In the genomic region with DNA sequence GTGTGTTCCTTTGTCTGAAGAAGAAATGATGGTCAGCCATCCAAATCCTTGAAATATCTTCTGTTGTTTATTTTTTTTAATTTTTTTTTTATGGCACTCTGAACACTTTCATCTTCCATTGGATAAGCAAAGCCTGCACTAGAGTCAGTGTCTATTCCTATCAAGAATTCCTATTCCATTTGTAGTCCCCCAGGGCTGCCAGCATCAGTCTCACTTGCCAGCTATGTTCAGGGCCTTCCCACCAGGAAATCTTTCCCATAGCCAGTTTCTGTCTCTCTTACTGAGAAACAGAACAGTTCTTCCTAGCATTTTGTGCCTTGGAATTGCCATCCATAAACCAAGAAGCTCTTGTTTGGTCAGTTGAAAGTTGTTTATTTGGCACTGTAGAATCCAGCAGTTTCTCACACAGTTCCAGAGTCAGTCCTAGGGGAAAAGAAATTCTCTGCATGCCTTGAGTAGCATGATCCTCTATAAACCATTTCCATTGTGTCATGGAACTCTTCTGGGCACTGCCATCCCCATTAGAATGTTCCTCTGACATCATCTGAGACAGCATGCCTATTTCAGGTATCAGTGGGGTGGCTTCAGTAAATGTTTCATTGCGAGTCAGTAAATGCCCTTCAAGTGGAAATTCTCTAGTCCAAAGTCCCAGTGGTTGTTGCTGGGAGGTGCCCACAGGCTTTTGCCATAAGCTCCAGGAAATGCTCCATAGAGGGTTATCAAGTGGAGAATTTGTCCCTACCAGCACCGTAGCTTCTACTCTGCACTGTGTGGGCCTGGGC, we compare ENCODE assay signal across 30 cellular contexts. TPM values are rescaled to one million over a fixed set of nuclear protein-coding genes. Genes with fewer than 3 reads are reported as not detected.
DNase-seq lines count a peak whose midpoint lies in the region; ATAC-seq and TF ChIP-seq lines count a peak whose summit lies in the region.
"Had no signal": no experiment of that assay in that cellular context is flagged by ENCODE, and none has a peak within 500 bp of the region (broad histone marks: within the 10 kb centered on the region; RNA-seq: fewer than 3 reads in every experiment).

No MANE protein-coding gene starts in this region.

- peak overlapping the region; percentile 91 for H3K27ac Mint-ChIP-seq in type B pancreatic cell
- H3K27ac Mint-ChIP-seq: activated CD8-positive, alpha-beta T cell treated with anti-CD3 and anti-CD28 coated beads for 36 hours; activated naive CD8-positive, alpha-beta T cell treated with anti-CD3 and anti-CD28 coated beads, Interleukin-2, amount 50 U/mL, for 24 hours; effector memory CD8-positive, alpha-beta T cell; nephron; T-cell had no signal

- H3K4me3 ChIP-seq in heart left ventricle (no peak overlapping the region), right cardiac atrium (ENCODE audit: low read length) (no peak overlapping the region), colonic mucosa (no peak overlapping the region), mesenchymal stem cell (ENCODE audit: insufficient read depth in 1 of 2, low read depth in 1 of 2, low read length in 2 of 2) (no peak overlapping the region), thyroid gland (replicated peaks in 1 of 3) (no peak overlapping the region)
- H3K4me3 ChIP-seq: body of pancreas, esophagus squamous epithelium, pancreas, sigmoid colon, upper lobe of left lung had no signal

- H2AK5ac ChIP-seq in mesenchymal stem cell (ENCODE audit: low read length, severe bottlenecking) = no peak overlapping the region

- no peak overlapping the region for H3K4ac ChIP-seq in mesenchymal stem cell (ENCODE audit: low read depth in 1 of 2, low read length in 2 of 2)

- peaks cover 12% of the 10 kb centered on the region for H3K36me3 Mint-ChIP-seq in type B pancreatic cell

- no peak overlapping the region for H3K4me2 ChIP-seq in mesenchymal stem cell (ENCODE audit: low read length, poor library complexity, severe bottlenecking)

- no peak overlapping the region for H4K91ac ChIP-seq in mesenchymal stem cell (ENCODE audit: low read length)

- H4K8ac ChIP-seq in mesenchymal stem cell (ENCODE audit: low read length) = no peak overlapping the region

- no peak overlapping the region for H3K27ac ChIP-seq in heart left ventricle
- no peak overlapping the region for H3K27ac ChIP-seq in right cardiac atrium (ENCODE audit: low read length)
- peak overlapping the region; percentile 69 for H3K27ac ChIP-seq in colonic mucosa
- H3K27ac ChIP-seq in mesenchymal stem cell (ENCODE audit: low read length, poor library complexity, severe bottlenecking) = no peak overlapping the region
- no peak overlapping the region for H3K27ac ChIP-seq in thyroid gland
- H3K27ac ChIP-seq: body of pancreas, pancreas, upper lobe of left lung had no signal

- no peak for TF ChIP-seq CTCF in heart left ventricle (IDR thresholded peaks at IDR 0.05)
- no peak for TF ChIP-seq CTCF in colonic mucosa (IDR thresholded peaks at IDR 0.05)
- no peak for TF ChIP-seq CTCF in type B pancreatic cell (conservative IDR thresholded peaks at IDR 0.05)
- TF ChIP-seq CTCF in thyroid gland (IDR thresholded peaks at IDR 0.05) = no peak

- no peaks in the 10 kb centered on the region for H3K27me3 ChIP-seq in heart left ventricle
- no peaks in the 10 kb centered on the region for H3K27me3 ChIP-seq in right cardiac atrium (ENCODE audit: control insufficient read depth, insufficient read depth)
- H3K27me3 ChIP-seq in colonic mucosa = no peaks in the 10 kb centered on the region
- no peaks in the 10 kb centered on the region for H3K27me3 ChIP-seq in mesenchymal stem cell (ENCODE audit: control insufficient read depth in 1 of 2, insufficient read depth in 1 of 2, low read length in 2 of 2)
- no peaks in the 10 kb centered on the region for H3K27me3 ChIP-seq in thyroid gland
- H3K27me3 ChIP-seq: BE2C, body of pancreas, esophagus squamous epithelium, pancreas, sigmoid colon, upper lobe of left lung had no signal

- intact Hi-C loops in heart left ventricle (cut with DNase I) = no loop called here
- intact Hi-C loops in right cardiac atrium (cut with DNase I) = no loop called here
- intact Hi-C loops in colonic mucosa (cut with DNase I) = no loop called here
- intact Hi-C loops in thyroid gland (cut with DNase I) = no loop called here

- H3K4me1 ChIP-seq in heart left ventricle (no peaks in the 10 kb centered on the region), right cardiac atrium (ENCODE audit: control insufficient read depth, insufficient read depth, low read length) (no peaks in the 10 kb centered on the region), colonic mucosa (no peaks in the 10 kb centered on the region), mesenchymal stem cell (ENCODE audit: control insufficient read depth, insufficient read depth, low read depth, low read length) (no peaks in the 10 kb centered on the region), thyroid gland (no peaks in the 10 kb centered on the region)
- H3K4me1 ChIP-seq: BE2C, body of pancreas, pancreas, upper lobe of left lung had no signal

- H2BK5ac ChIP-seq in mesenchymal stem cell (ENCODE audit: low read depth, low read length, poor library complexity, severe bottlenecking) = no peak overlapping the region

- TF ChIP-seq POLR2A in heart left ventricle (IDR thresholded peaks at IDR 0.05) (no peak), thyroid gland (IDR thresholded peaks at IDR 0.05) (no peak)

- no peak for DNase-seq in heart left ventricle
- DNase-seq in right cardiac atrium = no peak
- peak; percentile 55 for DNase-seq in colonic mucosa
- peak; percentile 9 for DNase-seq in mesenchymal stem cell
- DNase-seq in type B pancreatic cell (ENCODE audit: extremely low spot score, unreplicated experiment) = no peak
- DNase-seq in thyroid gland = no peak
- no peak for DNase-seq in ACHN
- DNase-seq: 8988T; activated CD8-positive, alpha-beta T cell treated with anti-CD3 and anti-CD28 coated beads for 36 hours; activated gamma-delta T cell; activated naive CD8-positive, alpha-beta T cell treated with anti-CD3 and anti-CD28 coated beads, Interleukin-2, amount 50 U/mL, for 24 hours; activated T-cell treated with anti-CD3 and anti-CD28 coated beads for 4 hours; BE2C; body of pancreas; DMS153; effector memory CD8-positive, alpha-beta T cell; esophagus squamous epithelium; KBM-7; NCI-H1436 treated with DMSO at 0.1 percent for 48 hours; NCI-H446 treated with DMSO at 0.1 percent for 48 hours; pancreas; PC-3; SIG-M5; sigmoid colon; stimulated activated naive CD8-positive, alpha-beta T cell treated with anti-CD3 and anti-CD28 coated beads, Interleukin-15, amount 100 ng/mL, for 72 hours; T-cell; upper lobe of left lung had no signal

- H3K27me3 Mint-ChIP-seq in type B pancreatic cell = no peaks in the 10 kb centered on the region

- peak overlapping the region in 1 of 2 donors; percentile 34 for H3K9ac ChIP-seq in colonic mucosa (ENCODE audit: low read depth in 2 of 2, low read length in 2 of 2)
- no peak overlapping the region for H3K9ac ChIP-seq in mesenchymal stem cell (ENCODE audit: low read length)

- in situ Hi-C loops in ACHN (cut with HindIII; ENCODE audit: low pct_ligation_motif_present, low pct_unique_long_range_greater_than_20kb, low sequenced_read_pairs) = no loop called here

- H3K4me3 Mint-ChIP-seq in type B pancreatic cell = no peak overlapping the region
- H3K4me3 Mint-ChIP-seq: activated CD8-positive, alpha-beta T cell treated with anti-CD3 and anti-CD28 coated beads for 36 hours; activated naive CD8-positive, alpha-beta T cell treated with anti-CD3 and anti-CD28 coated beads, Interleukin-2, amount 50 U/mL, for 24 hours; effector memory CD8-positive, alpha-beta T cell; nephron; stimulated activated naive CD8-positive, alpha-beta T cell treated with anti-CD3 and anti-CD28 coated beads, Interleukin-15, amount 100 ng/mL, for 72 hours; T-cell had no signal

- H3K9me3 ChIP-seq in heart left ventricle = peaks cover 0 to 11% (median 0%) of the 10 kb centered on the region in 12 donors
- H3K9me3 ChIP-seq in right cardiac atrium (ENCODE audit: control insufficient read depth, low read length) = no peaks in the 10 kb centered on the region
- H3K9me3 ChIP-seq in colonic mucosa = no peaks in the 10 kb centered on the region
- peaks cover 10% of the 10 kb centered on the region for H3K9me3 ChIP-seq in mesenchymal stem cell (ENCODE audit: control insufficient read depth, low read length)
- H3K9me3 ChIP-seq in thyroid gland = no peaks in the 10 kb centered on the region
- H3K9me3 ChIP-seq: BE2C, body of pancreas, esophagus squamous epithelium, pancreas, sigmoid colon, upper lobe of left lung had no signal

- WGBS in heart left ventricle, 4 donors = 72 to 82% (median 79%) methylated on average over 2 of the region's 2 CpGs
- WGBS in right cardiac atrium = 77% methylated on average over 2 of the region's 2 CpGs
- 89% methylated on average over 2 of the region's 2 CpGs for WGBS in mesenchymal stem cell
- WGBS in thyroid gland, 2 donors = 81 to 88% methylated on average over 2 of the region's 2 CpGs

- H2BK120ac ChIP-seq in mesenchymal stem cell (ENCODE audit: low read depth, low read length) = no peak overlapping the region

- H3K23ac ChIP-seq in mesenchymal stem cell (ENCODE audit: low read length in 2 of 2) = peak overlapping the region in 1 of 2 experiments; percentile 49

- peak in 3 of 4 donors; percentile 45 to 58 (median 45) for ATAC-seq in heart left ventricle
- no peak for ATAC-seq in right cardiac atrium
- no peak for ATAC-seq in GM21717 (IDR thresholded peaks at IDR 0.05; ENCODE audit: unreplicated experiment)
- ATAC-seq: activated CD4-positive, CD25-positive, alpha-beta regulatory T cell treated with anti-CD3 and anti-CD28 coated beads, Interleukin-2, amount 50 U/mL, for 24 hours; activated CD8-positive, alpha-beta T cell treated with anti-CD3 and anti-CD28 coated beads for 36 hours; activated naive CD8-positive, alpha-beta T cell treated with anti-CD3 and anti-CD28 coated beads, Interleukin-2, amount 50 U/mL, for 24 hours; body of pancreas; effector memory CD8-positive, alpha-beta T cell; pancreas; PC-3; stimulated activated naive CD8-positive, alpha-beta T cell treated with anti-CD3 and anti-CD28 coated beads, Interleukin-15, amount 100 ng/mL, for 72 hours; T-cell had no signal

- no peak overlapping the region for H2BK12ac ChIP-seq in mesenchymal stem cell (ENCODE audit: low read length in 2 of 2)

- peak overlapping the region; percentile 21 for H2AFZ ChIP-seq in mesenchymal stem cell (ENCODE audit: low read depth, low read length)

- no peaks in the 10 kb centered on the region for H3K4me1 Mint-ChIP-seq in type B pancreatic cell (ENCODE audit: unreplicated experiment)
- H3K4me1 Mint-ChIP-seq: activated naive CD8-positive, alpha-beta T cell treated with anti-CD3 and anti-CD28 coated beads, Interleukin-2, amount 50 U/mL, for 24 hours; nephron; stimulated activated naive CD8-positive, alpha-beta T cell treated with anti-CD3 and anti-CD28 coated beads, Interleukin-15, amount 100 ng/mL, for 72 hours; T-cell had no signal

- no peak overlapping the region for H3K18ac ChIP-seq in mesenchymal stem cell (ENCODE audit: low read depth in 1 of 2, low read length in 2 of 2)

- peaks cover 1% of the 10 kb centered on the region for H3K79me1 ChIP-seq in mesenchymal stem cell (replicated peaks; ENCODE audit: low read length, poor library complexity, severe bottlenecking)

- H3K14ac ChIP-seq in mesenchymal stem cell (ENCODE audit: low read length in 2 of 2) = no peak overlapping the region

- H2BK15ac ChIP-seq in mesenchymal stem cell (ENCODE audit: low read depth, poor library complexity, severe bottlenecking) = no peak overlapping the region

- H3K36me3 ChIP-seq in heart left ventricle (no peaks in the 10 kb centered on the region), colonic mucosa (no peaks in the 10 kb centered on the region), mesenchymal stem cell (ENCODE audit: control insufficient read depth in 1 of 2, insufficient read depth in 2 of 2, low read depth in 1 of 2, low read length in 2 of 2) (peaks cover 0 to 33% of the 10 kb centered on the region in 2 experiments), thyroid gland (no peaks in the 10 kb centered on the region)
- H3K36me3 ChIP-seq: BE2C, esophagus squamous epithelium, pancreas, sigmoid colon, upper lobe of left lung had no signal

- no peaks in the 10 kb centered on the region for H3K9me3 Mint-ChIP-seq in type B pancreatic cell
- H3K9me3 Mint-ChIP-seq: activated CD8-positive, alpha-beta T cell treated with anti-CD3 and anti-CD28 coated beads for 36 hours; activated naive CD8-positive, alpha-beta T cell treated with anti-CD3 and anti-CD28 coated beads, Interleukin-2, amount 50 U/mL, for 24 hours; effector memory CD8-positive, alpha-beta T cell; stimulated activated naive CD8-positive, alpha-beta T cell treated with anti-CD3 and anti-CD28 coated beads, Interleukin-15, amount 100 ng/mL, for 72 hours; T-cell had no signal

RNA-seq across cellular contexts. Expression of gene SPRYD7, which starts 18.7 kb away (rescaled TPM):
- total RNA-seq in heart left ventricle (10 to 100 TPM in 6 of 9 donors, 1 to 10 TPM in 3; 6.3 to 14.3 (median 12.3) TPM), right cardiac atrium (10 to 100 TPM in 3 of 4 donors, 1 to 10 TPM in 1; 9.8 to 12.0 (median 11.5) TPM), colonic mucosa (10 to 100 TPM in 1 of 2 donors, 1 to 10 TPM in 1; 8.0 to 14.1 TPM), type B pancreatic cell (ENCODE audit: low replicate concordance) (6.0 and 7.0 TPM in 2 replicates), thyroid gland (1 to 10 TPM; 5.1 to 8.2 (median 5.9) TPM)
- polyA plus RNA-seq in heart left ventricle (10 to 100 TPM; 11.8 to 14.4 TPM), right cardiac atrium (13.9 TPM)
- polyA plus RNA-seq in mesenchymal stem cell (2013, experiment 1 of 2) = 14.3 TPM
- 15.1 TPM for polyA plus RNA-seq in mesenchymal stem cell (2013, experiment 2 of 2)

RNA-seq across cellular contexts. Expression of gene TRIM13, which starts 42.0 kb away (rescaled TPM):
- total RNA-seq in heart left ventricle (10 to 100 TPM; 14.6 to 26.9 (median 19.1) TPM), right cardiac atrium (10 to 100 TPM; 18.2 to 25.4 (median 21.8) TPM), colonic mucosa (10 to 100 TPM; 21.7 to 35.0 TPM), type B pancreatic cell (ENCODE audit: low replicate concordance) (33.8 and 42.0 TPM in 2 replicates), thyroid gland (10 to 100 TPM; 24.5 to 38.7 (median 29.0) TPM)
- polyA plus RNA-seq in heart left ventricle (10 to 100 TPM; 14.0 to 15.2 TPM), right cardiac atrium (14.0 TPM)
- 11.3 TPM for polyA plus RNA-seq in mesenchymal stem cell (2013, experiment 1 of 2)
- 12.4 TPM for polyA plus RNA-seq in mesenchymal stem cell (2013, experiment 2 of 2)

Comparison
In these comparisons a context has a peak if more than half of its experiments do, and no peak if none do; other contexts are left out.
1. ATAC-seq: peak in heart left ventricle (3 of 4); none in right cardiac atrium (0 of 2) and GM21717 (single experiment).
2. DNase-seq: peak in colonic mucosa (single experiment) and mesenchymal stem cell (single experiment); none in heart left ventricle (0 of 5), right cardiac atrium (0 of 3), type B pancreatic cell (single experiment), thyroid gland (0 of 2) and ACHN (single experiment).